Comparison of ENCODE assay signal across 28 cellular contexts in the genomic region with DNA sequence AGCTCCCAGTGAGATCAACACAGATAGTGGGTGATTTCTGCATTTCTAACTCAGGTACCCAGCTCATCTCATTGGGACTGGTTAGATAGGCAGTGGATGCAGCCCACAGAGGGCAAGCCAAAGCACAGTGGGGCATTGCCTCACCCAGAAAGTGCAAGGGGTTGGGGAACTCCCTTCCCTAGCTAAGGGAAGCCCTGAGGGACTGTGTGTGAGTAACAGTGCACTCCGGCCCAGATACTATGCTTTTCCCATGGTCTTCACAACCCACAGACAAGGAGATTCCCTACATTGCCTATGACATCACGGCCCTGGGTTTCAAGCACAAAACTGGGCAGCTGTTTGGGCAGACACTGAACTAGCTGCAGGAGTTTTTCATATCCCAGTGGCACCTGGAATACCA.
"Had no signal": no experiment of that assay in that cellular context is flagged by ENCODE, and none has a peak within 500 bp of the region (broad histone marks: within the 10 kb centered on the region; RNA-seq: fewer than 3 reads in every experiment).

No MANE protein-coding gene starts in this region.

- H3K4me1 Mint-ChIP-seq: activated CD4-positive, alpha-beta memory T cell treated with anti-CD3 and anti-CD28 coated beads, Interleukin-2, amount 10 ng/mL, durations not matched to agents 7 days and 5 days; activated CD4-positive, alpha-beta T cell treated with anti-CD3 and anti-CD28 coated beads, Interleukin-2, amount 10 ng/mL, durations not matched to agents 7 days and 5 days; activated naive CD4-positive, alpha-beta T cell treated with anti-CD3 and anti-CD28 coated beads, Interleukin-2, amount 50 U/mL, for 24 hours; activated naive CD8-positive, alpha-beta T cell treated with anti-CD3 and anti-CD28 coated beads for 36 hours; activated naive CD8-positive, alpha-beta T cell treated with anti-CD3 and anti-CD28 coated beads, Interleukin-2, amount 50 U/mL, for 24 hours; central memory CD8-positive, alpha-beta T cell; WTC11 had no signal

- H3K4me3 Mint-ChIP-seq: activated CD4-positive, alpha-beta memory T cell treated with anti-CD3 and anti-CD28 coated beads, Interleukin-2, amount 10 ng/mL, durations not matched to agents 7 days and 5 days; activated CD4-positive, alpha-beta T cell treated with anti-CD3 and anti-CD28 coated beads, Interleukin-2, amount 10 ng/mL, durations not matched to agents 7 days and 5 days; activated naive CD4-positive, alpha-beta T cell treated with anti-CD3 and anti-CD28 coated beads for 36 hours; activated naive CD4-positive, alpha-beta T cell treated with anti-CD3 and anti-CD28 coated beads, Interleukin-2, amount 50 U/mL, for 24 hours; activated naive CD8-positive, alpha-beta T cell treated with anti-CD3 and anti-CD28 coated beads for 36 hours; activated naive CD8-positive, alpha-beta T cell treated with anti-CD3 and anti-CD28 coated beads, Interleukin-2, amount 50 U/mL, for 24 hours; activated T-cell treated with anti-CD3 and anti-CD28 coated beads, Interleukin-2, amount 50 U/mL, for 4 hours; central memory CD8-positive, alpha-beta T cell; effector memory CD8-positive, alpha-beta T cell; WTC11 had no signal

- H3K27me3 ChIP-seq: adrenal gland, body of pancreas, esophagus squamous epithelium, gastrocnemius medialis had no signal

- H3K36me3 Mint-ChIP-seq: activated naive CD4-positive, alpha-beta T cell treated with anti-CD3 and anti-CD28 coated beads, Interleukin-2, amount 50 U/mL, for 24 hours; activated naive CD8-positive, alpha-beta T cell treated with anti-CD3 and anti-CD28 coated beads for 36 hours; WTC11 had no signal

- H3K27ac Mint-ChIP-seq: activated CD4-positive, alpha-beta memory T cell treated with anti-CD3 and anti-CD28 coated beads, Interleukin-2, amount 10 ng/mL, durations not matched to agents 7 days and 5 days; activated CD4-positive, alpha-beta T cell treated with anti-CD3 and anti-CD28 coated beads, Interleukin-2, amount 10 ng/mL, durations not matched to agents 7 days and 5 days; activated naive CD4-positive, alpha-beta T cell treated with anti-CD3 and anti-CD28 coated beads for 36 hours; activated naive CD4-positive, alpha-beta T cell treated with anti-CD3 and anti-CD28 coated beads, Interleukin-2, amount 50 U/mL, for 24 hours; activated naive CD8-positive, alpha-beta T cell treated with anti-CD3 and anti-CD28 coated beads for 36 hours; activated naive CD8-positive, alpha-beta T cell treated with anti-CD3 and anti-CD28 coated beads, Interleukin-2, amount 50 U/mL, for 24 hours; activated T-helper 2 cell treated with anti-CD3 and anti-CD28 coated beads, Interferon-gamma antibody, Interleukin-2, Interleukin-4, amounts not matched to agents 10 μg/mL and 5 μg/mL and 100 μg/mL, durations not matched to agents 14 hours and 24 hours and 36 hours; effector memory CD8-positive, alpha-beta T cell; WTC11 had no signal

- H3K4me3 ChIP-seq: adrenal gland, body of pancreas, esophagus squamous epithelium, gastrocnemius medialis had no signal

- H3K4me1 ChIP-seq: adrenal gland, body of pancreas, esophagus squamous epithelium had no signal

- H3K27ac ChIP-seq: adrenal gland, body of pancreas, epithelial cell of prostate, esophagus squamous epithelium, gastrocnemius medialis, VCaP had no signal

- H3K9me3 ChIP-seq: adrenal gland, body of pancreas, gastrocnemius medialis had no signal

- H3K9me3 Mint-ChIP-seq: activated naive CD4-positive, alpha-beta T cell treated with anti-CD3 and anti-CD28 coated beads, Interleukin-2, amount 50 U/mL, for 24 hours had no signal

- DNase-seq: activated CD4-positive, alpha-beta memory T cell treated with anti-CD3 and anti-CD28 coated beads, Interleukin-2, amount 10 ng/mL, durations not matched to agents 7 days and 5 days; activated CD4-positive, alpha-beta T cell treated with anti-CD3 and anti-CD28 coated beads for 1 hour; activated CD4-positive, alpha-beta T cell treated with anti-CD3 and anti-CD28 coated beads for 4 hours; activated CD4-positive, alpha-beta T cell treated with anti-CD3 and anti-CD28 coated beads, Interleukin-2, amount 10 ng/mL, durations not matched to agents 7 days and 5 days; activated CD4-positive, alpha-beta T cell treated with anti-CD3 and anti-CD28 coated beads, Interleukin-2, amount 50 U/mL, for 4 hours; activated effector memory CD4-positive, alpha-beta T cell treated with anti-CD3 and anti-CD28 coated beads, Interleukin-2, amount 50 U/mL, for 16 hours; activated naive CD4-positive, alpha-beta T cell treated with anti-CD3 and anti-CD28 coated beads for 36 hours; activated naive CD8-positive, alpha-beta T cell treated with anti-CD3 and anti-CD28 coated beads for 36 hours; activated naive CD8-positive, alpha-beta T cell treated with anti-CD3 and anti-CD28 coated beads, Interleukin-2, amount 50 U/mL, for 24 hours; activated T-cell treated with anti-CD3 and anti-CD28 coated beads, Interleukin-2, amount 50 U/mL, for 4 hours; amygdala; aorta; body of pancreas; cortex of kidney; dermis blood vessel endothelial cell; effector CD4-positive, alpha-beta T cell; effector memory CD8-positive, alpha-beta T cell; esophagus squamous epithelium; foreskin fibroblast; gastrocnemius medialis; T-helper 2 cell had no signal

- H3K36me3 ChIP-seq: adrenal gland, esophagus squamous epithelium, gastrocnemius medialis had no signal

- H3K27me3 Mint-ChIP-seq: activated CD4-positive, alpha-beta memory T cell treated with anti-CD3 and anti-CD28 coated beads, Interleukin-2, amount 10 ng/mL, durations not matched to agents 7 days and 5 days; activated CD4-positive, alpha-beta T cell treated with anti-CD3 and anti-CD28 coated beads, Interleukin-2, amount 10 ng/mL, durations not matched to agents 7 days and 5 days; activated naive CD4-positive, alpha-beta T cell treated with anti-CD3 and anti-CD28 coated beads, Interleukin-2, amount 50 U/mL, for 24 hours; activated naive CD8-positive, alpha-beta T cell treated with anti-CD3 and anti-CD28 coated beads for 36 hours; activated naive CD8-positive, alpha-beta T cell treated with anti-CD3 and anti-CD28 coated beads, Interleukin-2, amount 50 U/mL, for 24 hours; central memory CD8-positive, alpha-beta T cell; effector memory CD8-positive, alpha-beta T cell had no signal
